24 cellular contexts compared by ENCODE assay signal in genomic region chrX:125150231-125150630, GRCh38.
"Had no signal": no experiment of that assay in that cellular context is flagged by ENCODE, and none has a peak within 500 bp of the region (broad histone marks: within the 10 kb centered on the region; RNA-seq: fewer than 3 reads in every experiment).

No MANE protein-coding gene starts in this region.

- H3K9ac ChIP-seq: parathyroid adenoma had no signal

- DNase-seq: activated CD4-positive, alpha-beta memory T cell treated with anti-CD3 and anti-CD28 coated beads for 36 hours; activated CD4-positive, alpha-beta T cell treated with anti-CD3 and anti-CD28 coated beads for 36 hours; activated naive CD4-positive, alpha-beta T cell; activated naive CD8-positive, alpha-beta T cell treated with anti-CD3 and anti-CD28 coated beads, Interleukin-2, amount 10 ng/mL, durations not matched to agents 7 days and 5 days; activated T-cell treated with anti-CD3 and anti-CD28 coated beads, Interleukin-2, amount 50 U/mL, for 1 hour; amygdala; central memory CD4-positive, alpha-beta T cell; dorsolateral prefrontal cortex; endodermal cell; foreskin keratinocyte; hypothalamus; kidney glomerular epithelial cell; natural killer cell; stimulated activated CD4-positive, alpha-beta T cell treated with anti-CD3 and anti-CD28 coated beads, Interleukin-12 subunit alpha, Interleukin-12 subunit beta, amount 100 ng/mL, for 4 hours; stimulated activated CD4-positive, alpha-beta T cell treated with anti-CD3 and anti-CD28 coated beads, Interleukin-2, amount 100 ng/mL, for 24 hours; stimulated activated naive CD4-positive, alpha-beta T cell treated with Interleukin-2 at 50 U/mL for 16 hours; substantia nigra; tibial artery had no signal

- H3K36me3 ChIP-seq: tibial artery had no signal

- H3K4me3 Mint-ChIP-seq: activated CD4-positive, alpha-beta memory T cell treated with anti-CD3 and anti-CD28 coated beads for 36 hours; activated CD4-positive, alpha-beta T cell treated with anti-CD3 and anti-CD28 coated beads for 36 hours; activated naive CD8-positive, alpha-beta T cell treated with anti-CD3 and anti-CD28 coated beads, Interleukin-2, amount 10 ng/mL, durations not matched to agents 7 days and 5 days; activated T-helper 17 cell treated with anti-CD3 and anti-CD28 coated beads, Interleukin-2, amount 50 U/mL, for 72 hours; brain; endodermal cell; natural killer cell; WTC11 had no signal

- H3K36me3 Mint-ChIP-seq: activated CD4-positive, alpha-beta memory T cell treated with anti-CD3 and anti-CD28 coated beads for 36 hours; activated naive CD8-positive, alpha-beta T cell treated with anti-CD3 and anti-CD28 coated beads, Interleukin-2, amount 10 ng/mL, durations not matched to agents 7 days and 5 days; natural killer cell; WTC11 had no signal

- H3K27ac ChIP-seq: dorsolateral prefrontal cortex, epithelial cell of prostate, foreskin keratinocyte, parathyroid adenoma, tibial artery had no signal

- H3K27me3 ChIP-seq: foreskin keratinocyte, tibial artery had no signal

- H3K79me2 ChIP-seq: parathyroid adenoma had no signal

- H3K27me3 Mint-ChIP-seq: activated CD4-positive, alpha-beta memory T cell treated with anti-CD3 and anti-CD28 coated beads for 36 hours; activated CD4-positive, alpha-beta T cell treated with anti-CD3 and anti-CD28 coated beads for 36 hours; activated naive CD8-positive, alpha-beta T cell treated with anti-CD3 and anti-CD28 coated beads, Interleukin-2, amount 10 ng/mL, durations not matched to agents 7 days and 5 days; brain had no signal

- H3K4me3 ChIP-seq: dorsolateral prefrontal cortex, tibial artery had no signal

- FAIRE-seq: TTC549 had no signal

- H3K27ac Mint-ChIP-seq: activated CD4-positive, alpha-beta memory T cell treated with anti-CD3 and anti-CD28 coated beads for 36 hours; activated CD4-positive, alpha-beta T cell treated with anti-CD3 and anti-CD28 coated beads for 36 hours; activated naive CD8-positive, alpha-beta T cell treated with anti-CD3 and anti-CD28 coated beads, Interleukin-2, amount 10 ng/mL, durations not matched to agents 7 days and 5 days; activated T-helper 17 cell treated with anti-CD3 and anti-CD28 coated beads, Interleukin-2, amount 50 U/mL, for 72 hours; brain; endodermal cell; natural killer cell; WTC11 had no signal

- H3K4me1 Mint-ChIP-seq: activated CD4-positive, alpha-beta T cell treated with anti-CD3 and anti-CD28 coated beads for 36 hours; activated naive CD8-positive, alpha-beta T cell treated with anti-CD3 and anti-CD28 coated beads, Interleukin-2, amount 10 ng/mL, durations not matched to agents 7 days and 5 days; activated T-helper 17 cell treated with anti-CD3 and anti-CD28 coated beads, Interleukin-2, amount 50 U/mL, for 72 hours; brain; endodermal cell; natural killer cell had no signal

- H3K4me1 ChIP-seq: foreskin keratinocyte, parathyroid adenoma, tibial artery had no signal

- H3K9me3 ChIP-seq: tibial artery had no signal

- H3K9me3 Mint-ChIP-seq: activated CD4-positive, alpha-beta memory T cell treated with anti-CD3 and anti-CD28 coated beads for 36 hours; activated naive CD8-positive, alpha-beta T cell treated with anti-CD3 and anti-CD28 coated beads, Interleukin-2, amount 10 ng/mL, durations not matched to agents 7 days and 5 days; activated T-helper 17 cell treated with anti-CD3 and anti-CD28 coated beads, Interleukin-2, amount 50 U/mL, for 72 hours; brain; natural killer cell; WTC11 had no signal

- H2AFZ ChIP-seq: parathyroid adenoma had no signal
